ENCODE assay signal across 1 cellular context in the genomic region with DNA sequence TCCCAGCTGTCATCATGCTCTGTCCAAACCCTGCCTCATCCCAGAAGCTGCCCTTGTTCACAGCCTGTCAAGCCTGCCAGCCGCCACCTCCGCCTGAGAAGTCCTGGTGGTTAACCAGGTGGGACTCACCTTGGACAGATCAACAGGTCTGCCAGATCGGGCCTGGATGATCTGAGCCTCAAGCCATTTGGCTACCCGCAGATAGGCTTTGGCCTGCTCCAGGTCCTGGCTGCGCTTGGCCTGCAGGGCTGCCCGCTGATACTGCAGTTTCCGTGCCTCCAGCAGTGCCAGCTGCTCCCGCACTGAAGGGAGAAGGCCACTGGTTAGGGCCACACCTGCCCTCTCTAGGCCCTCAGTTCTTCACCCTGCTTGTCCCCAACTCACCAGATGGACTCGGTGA.
TF ChIP-seq lines count a peak whose summit lies in the region.

No MANE protein-coding gene starts in this region.

TF ChIP-seq in IMR-90, 13 proteins besides CTCF, POLR2A, EP300 and RAD21 (continued from another document):
- TF ChIP-seq CEBPB (IDR thresholded peaks at IDR 0.05; ENCODE audit: low read depth, low read length) (no peak), RCOR1 (IDR thresholded peaks at IDR 0.05; ENCODE audit: insufficient replicate concordance, low read length) (no peak), MXI1 (IDR thresholded peaks at IDR 0.05; ENCODE audit: borderline replicate concordance, low read depth, low read length) (no peak), NFE2L2 (IDR thresholded peaks at IDR 0.05; ENCODE audit: low read depth, low read length) (no peak), CHD1 (IDR thresholded peaks at IDR 0.05; ENCODE audit: low read depth, low read length) (no peak), FOS (IDR thresholded peaks at IDR 0.05; ENCODE audit: low read depth, low read length) (no peak), BHLHE40 (IDR thresholded peaks at IDR 0.05; ENCODE audit: low read depth, low read length) (no peak), RFX5 (IDR thresholded peaks at IDR 0.05; ENCODE audit: low read depth, low read length) (no peak), MAFK (IDR thresholded peaks at IDR 0.05; ENCODE audit: low read depth, low read length) (no peak), SMC3 (IDR thresholded peaks at IDR 0.05; ENCODE audit: low read depth, low read length) (no peak)
- TF ChIP-seq, protein P1, sequence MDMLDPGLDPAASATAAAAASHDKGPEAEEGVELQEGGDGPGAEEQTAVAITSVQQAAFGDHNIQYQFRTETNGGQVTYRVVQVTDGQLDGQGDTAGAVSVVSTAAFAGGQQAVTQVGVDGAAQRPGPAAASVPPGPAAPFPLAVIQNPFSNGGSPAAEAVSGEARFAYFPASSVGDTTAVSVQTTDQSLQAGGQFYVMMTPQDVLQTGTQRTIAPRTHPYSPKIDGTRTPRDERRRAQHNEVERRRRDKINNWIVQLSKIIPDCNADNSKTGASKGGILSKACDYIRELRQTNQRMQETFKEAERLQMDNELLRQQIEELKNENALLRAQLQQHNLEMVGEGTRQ (IDR thresholded peaks at IDR 0.05; ENCODE audit: low read depth, low read length): no peak
- TF ChIP-seq, protein P2, sequence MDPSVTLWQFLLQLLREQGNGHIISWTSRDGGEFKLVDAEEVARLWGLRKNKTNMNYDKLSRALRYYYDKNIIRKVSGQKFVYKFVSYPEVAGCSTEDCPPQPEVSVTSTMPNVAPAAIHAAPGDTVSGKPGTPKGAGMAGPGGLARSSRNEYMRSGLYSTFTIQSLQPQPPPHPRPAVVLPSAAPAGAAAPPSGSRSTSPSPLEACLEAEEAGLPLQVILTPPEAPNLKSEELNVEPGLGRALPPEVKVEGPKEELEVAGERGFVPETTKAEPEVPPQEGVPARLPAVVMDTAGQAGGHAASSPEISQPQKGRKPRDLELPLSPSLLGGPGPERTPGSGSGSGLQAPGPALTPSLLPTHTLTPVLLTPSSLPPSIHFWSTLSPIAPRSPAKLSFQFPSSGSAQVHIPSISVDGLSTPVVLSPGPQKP (IDR thresholded peaks at IDR 0.05; ENCODE audit: borderline replicate concordance, low read depth, low read length): no peak
